Comparison of ENCODE assay signal across 9 cellular contexts in genomic region chr21:46599251-46599572, GRCh38. TPM values are rescaled to one million over a fixed set of nuclear protein-coding genes. Genes with fewer than 3 reads are reported as not detected.
DNase-seq lines count a peak whose midpoint lies in the region; ATAC-seq and TF ChIP-seq lines count a peak whose summit lies in the region.
"Had no signal": no experiment of that assay in that cellular context is flagged by ENCODE, and none has a peak within 500 bp of the region (broad histone marks: within the 10 kb centered on the region; RNA-seq: fewer than 3 reads in every experiment).

No MANE protein-coding gene starts in this region.

- WGBS in hepatocyte (ENCODE audit: low lambda C conversion rate, missing lambda C conversion rate): 16% methylated on average over 6 of the region's 6 CpGs
- WGBS in smooth muscle cell (ENCODE audit: low lambda C conversion rate): 8% methylated on average over 6 of the region's 6 CpGs

- no peaks in the 10 kb centered on the region for H3K9me3 ChIP-seq in hepatocyte (ENCODE audit: low read depth)
- no peaks in the 10 kb centered on the region for H3K9me3 ChIP-seq in smooth muscle cell (replicated peaks; ENCODE audit: low read depth)
- H3K9me3 ChIP-seq in tibial artery: peaks cover 0 to 8% (median 0%) of the 10 kb centered on the region in 3 donors
- H3K9me3 ChIP-seq: prostate gland had no signal

- H3K4me1 ChIP-seq in hepatocyte (ENCODE audit: insufficient read depth) (peaks cover 6% of the 10 kb centered on the region), smooth muscle cell (ENCODE audit: low read depth) (peaks cover 15% of the 10 kb centered on the region), tibial artery (peaks cover 0 to 10% (median 2%) of the 10 kb centered on the region in 4 donors)
- H3K4me1 ChIP-seq: prostate gland had no signal

- peak overlapping the region; percentile 23 for H3K4me2 ChIP-seq in hepatocyte
- H3K4me2 ChIP-seq in smooth muscle cell: peak overlapping the region; percentile 70

- no peaks in the 10 kb centered on the region for H3K9me2 ChIP-seq in hepatocyte (replicated peaks; ENCODE audit: insufficient read depth)

- H3K27me3 ChIP-seq in brain microvascular endothelial cell (replicated peaks) (no peaks in the 10 kb centered on the region), hepatocyte (no peaks in the 10 kb centered on the region), smooth muscle cell (ENCODE audit: low read depth) (no peaks in the 10 kb centered on the region), tibial artery (peaks cover 0 to 4% of the 10 kb centered on the region in 2 donors)

- TF ChIP-seq CTCF in brain microvascular endothelial cell (IDR thresholded peaks at IDR 0.05; ENCODE audit: low read depth, low read length, missing control alignments) (no peak), hepatocyte (IDR thresholded peaks at IDR 0.05; ENCODE audit: poor library complexity) (no peak), smooth muscle cell (IDR thresholded peaks at IDR 0.05; ENCODE audit: borderline replicate concordance, insufficient read depth, poor library complexity, severe bottlenecking) (no peak), tibial artery (IDR thresholded peaks at IDR 0.05) (no peak)

- in situ Hi-C loops in brain microvascular endothelial cell (cut with HindIII; ENCODE audit: low pct_ligation_motif_present, low sequenced_read_pairs): no loop called here

- H4K20me1 ChIP-seq in hepatocyte (ENCODE audit: insufficient read depth, poor library complexity, severe bottlenecking) (no peaks in the 10 kb centered on the region), smooth muscle cell (ENCODE audit: low read depth) (no peaks in the 10 kb centered on the region)

- peak; percentile 46 for DNase-seq in HT1080 (ENCODE audit: low read depth)
- DNase-seq in brain microvascular endothelial cell: peak; percentile 91
- peak; percentile 79 for DNase-seq in hepatocyte (ENCODE audit: low spot score)
- DNase-seq in smooth muscle cell (lab: John Stamatoyannopoulos, UW; ENCODE audit: unreplicated experiment): no peak
- DNase-seq in tibial artery: no peak
- DNase-seq: activated CD4-positive, alpha-beta T cell treated with anti-CD3 and anti-CD28 coated beads for 1 hour had no signal

- H2AFZ ChIP-seq in hepatocyte (no peak overlapping the region), smooth muscle cell (ENCODE audit: low read depth) (peak overlapping the region; percentile 41)

- no peak overlapping the region for H3K9ac ChIP-seq in smooth muscle cell (ENCODE audit: low read depth)

- H3K36me3 ChIP-seq in brain microvascular endothelial cell (replicated peaks) (no peaks in the 10 kb centered on the region), hepatocyte (replicated peaks; ENCODE audit: insufficient read depth, low read depth) (no peaks in the 10 kb centered on the region), smooth muscle cell (ENCODE audit: low read depth) (no peaks in the 10 kb centered on the region), tibial artery (no peaks in the 10 kb centered on the region)
- H3K36me3 ChIP-seq: prostate gland had no signal

- H3K27ac ChIP-seq in brain microvascular endothelial cell (no peak overlapping the region), hepatocyte (peak overlapping the region; percentile 42), smooth muscle cell (ENCODE audit: low read depth) (peak overlapping the region; percentile 49), tibial artery (no peak overlapping the region)
- H3K27ac ChIP-seq: prostate gland had no signal

- peaks cover 6% of the 10 kb centered on the region for H3F3A ChIP-seq in smooth muscle cell (ENCODE audit: low read depth)

- intact Hi-C loops in tibial artery (cut with DNase I; ENCODE audit: low total_unique reads): no loop called here

- H3K79me2 ChIP-seq in hepatocyte: no peaks in the 10 kb centered on the region
- H3K79me2 ChIP-seq in smooth muscle cell (ENCODE audit: low read depth): no peaks in the 10 kb centered on the region

- H3K4me3 ChIP-seq in brain microvascular endothelial cell (ENCODE audit: low read depth, low read length): no peak overlapping the region
- H3K4me3 ChIP-seq in hepatocyte: no peak overlapping the region
- H3K4me3 ChIP-seq in smooth muscle cell: no peak overlapping the region
- H3K4me3 ChIP-seq in tibial artery: no peak overlapping the region
- H3K4me3 ChIP-seq: prostate gland had no signal

- ATAC-seq in HG02840 (IDR thresholded peaks at IDR 0.05; ENCODE audit: low FRiP score, unreplicated experiment) (no peak), GM18870 (IDR thresholded peaks at IDR 0.05; ENCODE audit: unreplicated experiment) (no peak)

RNA-seq across cellular contexts. Expression of gene S100B, which starts 5.7 kb away (rescaled TPM):
- total RNA-seq in HT1080 (2014; rRNA removed; shearing (Covaris generic)): not detected in 2 replicates
- not detected in 2 replicates for polyA plus RNA-seq in HT1080 (2015; cell fraction: cytosol; rRNA removed)
- not detected in 2 replicates for polyA plus RNA-seq in HT1080 (2015; cell fraction: nucleus; rRNA removed)
- total RNA-seq in hepatocyte (not detected in 2 replicates), smooth muscle cell (not detected in 2 replicates)
- polyA plus RNA-seq in hepatocyte (not detected in 2 replicates), smooth muscle cell (not detected in 2 replicates)

RNA-seq across cellular contexts. Expression of gene PRMT2, which starts 36.3 kb away (rescaled TPM):
- 75.9 and 91.3 TPM in 2 replicates for total RNA-seq in HT1080 (2014; rRNA removed; shearing (Covaris generic))
- 87.5 and 91.6 TPM in 2 replicates for polyA plus RNA-seq in HT1080 (2015; cell fraction: cytosol; rRNA removed)
- polyA plus RNA-seq in HT1080 (2015; cell fraction: nucleus; rRNA removed): 56.3 and 60.7 TPM in 2 replicates
- total RNA-seq in hepatocyte (79.7 and 86.5 TPM in 2 replicates), smooth muscle cell (51.4 and 61.9 TPM in 2 replicates)
- polyA plus RNA-seq in hepatocyte (98.1 and 108 TPM in 2 replicates), smooth muscle cell (95.7 and 97.9 TPM in 2 replicates)

Comparison
In these comparisons a context has a peak if more than half of its experiments do, and no peak if none do; other contexts are left out.
1. DNase-seq: peak in HT1080 (single experiment), brain microvascular endothelial cell (single experiment) and hepatocyte (single experiment); none in smooth muscle cell (single experiment) and tibial artery (0 of 2).
2. H3K27ac ChIP-seq: peak in hepatocyte (single experiment) and smooth muscle cell (single experiment); none in brain microvascular endothelial cell (single experiment) and tibial artery (0 of 2).